ENCODE assay signal across 20 cellular contexts in the genomic region with DNA sequence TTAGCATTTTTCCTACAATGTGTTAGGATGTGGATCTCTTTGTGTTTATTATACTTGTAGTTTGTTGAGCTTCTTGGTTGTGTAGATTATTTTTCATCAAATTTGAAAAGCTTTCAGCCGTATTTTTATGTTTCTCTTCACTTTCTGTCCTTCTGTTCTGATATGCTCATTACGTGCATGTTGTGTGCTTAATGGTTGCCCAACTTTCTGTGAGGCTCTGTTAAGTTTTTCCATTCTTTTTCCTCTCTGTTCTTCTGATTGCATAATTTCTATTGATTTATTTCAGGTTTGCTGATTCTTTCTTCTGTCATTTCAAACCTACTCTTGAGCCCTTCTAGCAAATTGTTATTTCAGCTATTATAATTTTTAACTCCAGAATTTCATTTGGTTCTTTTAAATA.
"Had no signal": no experiment of that assay in that cellular context is flagged by ENCODE, and none has a peak within 500 bp of the region (broad histone marks: within the 10 kb centered on the region; RNA-seq: fewer than 3 reads in every experiment).

No MANE protein-coding gene starts in this region.

- H3K4me3 ChIP-seq: coronary artery, dorsolateral prefrontal cortex, esophagus muscularis mucosa, gastroesophageal sphincter, heart left ventricle, hepatocyte, left ventricle myocardium inferior, lower lobe of right lung, mucosa of descending colon had no signal

- H3K27me3 ChIP-seq: esophagus muscularis mucosa, foreskin keratinocyte, gastroesophageal sphincter, heart left ventricle, hepatocyte had no signal

- H3K27ac ChIP-seq: coronary artery, dorsolateral prefrontal cortex, esophagus muscularis mucosa, foreskin keratinocyte, gastroesophageal sphincter, heart left ventricle, hepatocyte, left ventricle myocardium inferior, lower lobe of right lung had no signal

- H3K4me2 ChIP-seq: hepatocyte had no signal

- H3K9me3 ChIP-seq: esophagus muscularis mucosa, gastroesophageal sphincter, lower lobe of right lung, mucosa of descending colon had no signal

- H3K79me2 ChIP-seq: hepatocyte had no signal

- H3K4me1 ChIP-seq: esophagus muscularis mucosa, foreskin keratinocyte, gastroesophageal sphincter, heart left ventricle, left ventricle myocardium inferior, lower lobe of right lung had no signal

- ATAC-seq: foreskin keratinocyte; gastroesophageal sphincter; heart left ventricle; left cardiac atrium; lower lobe of right lung; mucosa of descending colon; naive thymus-derived CD8-positive, alpha-beta T cell had no signal

- H2AFZ ChIP-seq: hepatocyte had no signal

- H3K36me3 ChIP-seq: esophagus muscularis mucosa, gastroesophageal sphincter, heart left ventricle, left ventricle myocardium inferior, lower lobe of right lung had no signal

- DNase-seq: dermis blood vessel endothelial cell; dorsolateral prefrontal cortex; effector CD4-positive, alpha-beta T cell; effector memory CD4-positive, alpha-beta T cell; foreskin keratinocyte; heart left ventricle; left cardiac atrium; left ventricle myocardium inferior; lower lobe of right lung; mesenchymal stem cell; mucosa of descending colon; naive B cell; naive thymus-derived CD8-positive, alpha-beta T cell had no signal

- FAIRE-seq: endothelial cell of umbilical vein, islet of Langerhans, keratinocyte had no signal
